ENCODE assay signal across 11 cellular contexts in genomic region chr18:55478301-55478660, GRCh38.
DNase-seq lines count a peak whose midpoint lies in the region; ATAC-seq and TF ChIP-seq lines count a peak whose summit lies in the region.
"Had no signal": no experiment of that assay in that cellular context is flagged by ENCODE, and none has a peak within 500 bp of the region (broad histone marks: within the 10 kb centered on the region; RNA-seq: fewer than 3 reads in every experiment).

No MANE protein-coding gene starts in this region.

- H3K27ac ChIP-seq in transverse colon, result peak overlapping the region; percentile 74 to 83 (median 78)

- no peaks in the 10 kb centered on the region for H3K27me3 ChIP-seq in transverse colon

- TF ChIP-seq POLR2A in transverse colon (IDR thresholded peaks at IDR 0.05), result no peak

- TF ChIP-seq EP300 in transverse colon (IDR thresholded peaks at IDR 0.05; ENCODE audit: low read depth), result no peak

- H3K36me3 Mint-ChIP-seq in activated naive CD4-positive, alpha-beta T cell treated with anti-CD3 and anti-CD28 coated beads, Interleukin-2, amount 50 U/mL, for 24 hours, result no peaks in the 10 kb centered on the region
- no peaks in the 10 kb centered on the region for H3K36me3 Mint-ChIP-seq in central memory CD8-positive, alpha-beta T cell (ENCODE audit: insufficient read depth)
- peaks cover 15% of the 10 kb centered on the region for H3K36me3 Mint-ChIP-seq in mesothelial cell of epicardium

- no peaks in the 10 kb centered on the region for H3K9me3 Mint-ChIP-seq in activated naive CD4-positive, alpha-beta T cell treated with anti-CD3 and anti-CD28 coated beads, Interleukin-2, amount 50 U/mL, for 24 hours
- H3K9me3 Mint-ChIP-seq in central memory CD8-positive, alpha-beta T cell, result no peaks in the 10 kb centered on the region
- peaks cover 10% of the 10 kb centered on the region for H3K9me3 Mint-ChIP-seq in mesothelial cell of epicardium

- peak overlapping the region in 3 of 4 donors; percentile 23 to 44 (median 28) for H3K4me3 ChIP-seq in transverse colon

- H3K27ac Mint-ChIP-seq in activated naive CD4-positive, alpha-beta T cell treated with anti-CD3 and anti-CD28 coated beads, Interleukin-2, amount 50 U/mL, for 24 hours, result no peak overlapping the region
- H3K27ac Mint-ChIP-seq in central memory CD8-positive, alpha-beta T cell (ENCODE audit: low read depth), result no peak overlapping the region
- H3K27ac Mint-ChIP-seq in mesothelial cell of epicardium, result peak overlapping the region; percentile 84

- no peaks in the 10 kb centered on the region for H3K27me3 Mint-ChIP-seq in activated naive CD4-positive, alpha-beta T cell treated with anti-CD3 and anti-CD28 coated beads, Interleukin-2, amount 50 U/mL, for 24 hours
- no peaks in the 10 kb centered on the region for H3K27me3 Mint-ChIP-seq in central memory CD8-positive, alpha-beta T cell
- H3K27me3 Mint-ChIP-seq in mesothelial cell of epicardium (ENCODE audit: low read depth), result no peaks in the 10 kb centered on the region

- no peak for DNase-seq in activated naive CD4-positive, alpha-beta T cell treated with anti-CD3 and anti-CD28 coated beads, Interleukin-2, amount 50 U/mL, for 16 hours
- DNase-seq in central memory CD8-positive, alpha-beta T cell (ENCODE audit: low spot score in 2 of 2), result no peak
- no peak for DNase-seq in mesothelial cell of epicardium (ENCODE audit: low spot score in 2 of 2, unreplicated experiment in 2 of 2)
- no peak for DNase-seq in transverse colon
- no peak for DNase-seq in HuH-7.5 (ENCODE audit: low spot score)
- no peak for DNase-seq in NCI-H146 (lab: John Stamatoyannopoulos, UW)
- DNase-seq: H7, NCI-H226, small intestine had no signal

- WGBS in transverse colon (ENCODE audit: low coverage in 1 of 2), 2 donors, result 70 to 77% methylated on average over 4 of the region's 4 CpGs

- TF ChIP-seq CTCF in mesothelial cell of epicardium (IDR thresholded peaks at IDR 0.05; ENCODE audit: unreplicated experiment) (no peak), transverse colon (IDR thresholded peaks at IDR 0.05) (no peak)

- no peaks in the 10 kb centered on the region for H3K9me3 ChIP-seq in transverse colon

- intact Hi-C loops in transverse colon (cut with DNase I; ENCODE audit: low total_unique reads), result loop anchor here (10.0 kb wide), 1 partner anchor 107 kb away; the partner anchor contains the start of gene TCF4

- in situ Hi-C loops in transverse colon (cut with MboI; ENCODE audit: low pct_ligation_motif_present in 1 of 4, low pct_unique_long_range_greater_than_20kb in 1 of 4, low sequenced_read_pairs in 3 of 4), result no loop called here

- no peaks in the 10 kb centered on the region for H3K36me3 ChIP-seq in transverse colon

- H3K4me1 ChIP-seq in transverse colon, result peaks cover 0 to 11% (median 3%) of the 10 kb centered on the region in 4 donors

- peaks cover 28% of the 10 kb centered on the region for H3K4me1 Mint-ChIP-seq in activated naive CD4-positive, alpha-beta T cell treated with anti-CD3 and anti-CD28 coated beads, Interleukin-2, amount 50 U/mL, for 24 hours
- peaks cover 20% of the 10 kb centered on the region for H3K4me1 Mint-ChIP-seq in central memory CD8-positive, alpha-beta T cell
- peaks cover 49% of the 10 kb centered on the region for H3K4me1 Mint-ChIP-seq in mesothelial cell of epicardium

- peak overlapping the region; percentile 68 for H3K4me3 Mint-ChIP-seq in activated naive CD4-positive, alpha-beta T cell treated with anti-CD3 and anti-CD28 coated beads, Interleukin-2, amount 50 U/mL, for 24 hours
- peak overlapping the region; percentile 83 for H3K4me3 Mint-ChIP-seq in central memory CD8-positive, alpha-beta T cell
- H3K4me3 Mint-ChIP-seq in mesothelial cell of epicardium, result peak overlapping the region; percentile 7

- ATAC-seq in central memory CD8-positive, alpha-beta T cell (replicated peaks; ENCODE audit: extremely low read depth, poor library complexity, severe bottlenecking), result no peak
- no peak for ATAC-seq in GM21390 (IDR thresholded peaks at IDR 0.05; ENCODE audit: unreplicated experiment)

Comparison
In these comparisons a context has a peak if more than half of its experiments do, and no peak if none do; other contexts are left out.
1. H3K4me3 Mint-ChIP-seq: peak in every context shown above with its lines; median percentile 83 in central memory CD8-positive, alpha-beta T cell; 68 in activated naive CD4-positive, alpha-beta T cell treated with anti-CD3 and anti-CD28 coated beads, Interleukin-2, amount 50 U/mL, for 24 hours; 7 in mesothelial cell of epicardium.